ENCODE assay signal across 8 cellular contexts in the genomic region with DNA sequence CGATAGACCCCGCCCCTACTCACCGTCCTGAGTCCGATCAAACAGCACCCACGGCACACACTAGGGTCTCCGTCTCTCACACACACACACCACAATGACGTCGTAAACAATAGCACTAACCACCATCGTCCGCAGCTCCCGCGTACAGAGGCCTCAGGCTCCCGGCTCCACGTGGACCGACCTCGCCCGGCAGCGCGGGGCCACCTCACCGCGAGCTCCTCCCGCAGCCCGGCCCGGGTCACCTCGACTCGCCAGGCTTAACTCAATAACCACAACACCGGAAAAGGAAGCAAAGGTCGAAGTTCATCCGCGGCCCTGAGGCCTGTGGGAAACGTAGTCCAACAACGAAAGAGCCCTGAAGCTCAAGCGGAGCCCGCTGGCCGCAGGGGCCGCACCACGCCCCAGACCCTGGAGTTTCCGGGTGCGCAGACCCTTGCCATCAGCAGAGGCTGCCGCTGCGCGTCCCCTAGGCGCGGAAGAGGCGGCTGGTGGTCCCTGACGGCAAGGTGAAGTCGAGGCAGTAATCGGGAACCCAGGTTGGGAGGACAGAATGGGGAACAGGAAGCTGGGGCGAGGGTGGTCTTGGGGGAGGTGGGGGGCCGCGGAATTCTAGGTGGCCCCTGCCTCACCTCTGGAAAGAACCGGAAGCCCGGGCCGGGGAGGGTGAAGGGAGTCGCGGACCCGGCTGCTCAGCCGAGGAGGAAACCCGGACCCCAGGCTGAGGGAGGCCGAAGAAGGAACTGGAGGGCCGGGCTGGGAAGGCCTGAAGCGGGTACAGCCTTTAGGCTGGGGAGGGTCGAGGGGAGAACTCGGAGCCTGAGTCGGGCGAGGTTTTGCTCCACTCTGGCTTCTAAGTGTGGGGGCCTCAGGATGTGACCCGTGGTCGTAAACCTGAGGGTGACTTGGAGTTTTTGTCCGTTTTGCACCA. TPM values are rescaled to one million over a fixed set of nuclear protein-coding genes. Genes with fewer than 3 reads are reported as not detected.
DNase-seq lines count a peak whose midpoint lies in the region; ATAC-seq and TF ChIP-seq lines count a peak whose summit lies in the region.

A gene (minus strand): TSS at position 273 of the 928 bp plus-strand sequence. CDS start 946 bp downstream, outside the sequence.

- 0 out of 2 replicates have a peak within 1 kb of the TSS, but pooled peaks have one; percentile 51 for H3K27ac ChIP-seq in SK-N-MC
- peak within 1 kb of the TSS; percentile 84 to 87 for H3K27ac ChIP-seq in testis

- ATAC-seq in HG02571 (IDR thresholded peaks at IDR 0.05; ENCODE audit: unreplicated experiment) (peak; percentile 86), omental fat pad (ENCODE audit: low FRiP score) (peak; percentile 97)

- TF ChIP-seq CTCF in GM06990 (IDR thresholded peaks at IDR 0.05; ENCODE audit: insufficient read depth, low read length, poor library complexity, severe bottlenecking) (no peak), omental fat pad (IDR thresholded peaks at IDR 0.05) (no peak), testis (IDR thresholded peaks at IDR 0.05) (no peak)

- 0% methylated on average over 14 to 67 of the region's 69 CpGs for WGBS in testis, 2 donors

- peak; percentile 90 for DNase-seq in GM06990 (ENCODE audit: extremely low read depth, insufficient read length)
- DNase-seq in NCI-H1048 (lab: John Stamatoyannopoulos, UW) = peak; percentile 38
- no peak for DNase-seq in SK-N-MC (ENCODE audit: low read depth, low spot score)
- DNase-seq in activated naive CD4-positive, alpha-beta T cell treated with anti-CD3 and anti-CD28 coated beads, Interleukin-2, amount 50 U/mL, for 16 hours = peak; percentile 77
- peak; percentile 74 for DNase-seq in glomerular visceral epithelial cell (ENCODE audit: extremely low spot score)
- peak; percentile 80 for DNase-seq in omental fat pad (ENCODE audit: low spot score)
- peak; percentile 96 for DNase-seq in testis

- peak within 1 kb of the TSS; percentile 85 for H3K9ac ChIP-seq in SK-N-MC (ENCODE audit: insufficient read length)

- no peaks in the 10 kb centered on the region for H3K27me3 ChIP-seq in GM06990 (replicated peaks; ENCODE audit: control insufficient read depth, insufficient read depth, low read length)
- H3K27me3 ChIP-seq in testis = no peaks in the 10 kb centered on the region

- intact Hi-C loops in testis (cut with DNase I; ENCODE audit: low total_unique reads) = no loop called here

- peaks cover 7% of the 10 kb centered on the region for H3K36me3 ChIP-seq in GM06990 (ENCODE audit: control insufficient read depth, insufficient read depth, low read length)
- H3K36me3 ChIP-seq in SK-N-MC (ENCODE audit: insufficient read depth, low read length) = peaks cover 52% of the 10 kb centered on the region
- no peaks in the 10 kb centered on the region for H3K36me3 ChIP-seq in testis (ENCODE audit: low read depth, missing control alignments)

- H3K9me3 ChIP-seq in SK-N-MC (ENCODE audit: low read depth, low read length) (no peaks in the 10 kb centered on the region), testis (no peaks in the 10 kb centered on the region)

- TF ChIP-seq POLR2A in testis (IDR thresholded peaks at IDR 0.05) = no peak

- H3K4me3 ChIP-seq in GM06990 (replicated peaks; ENCODE audit: low read depth, low read length) (peak within 1 kb of the TSS; percentile 72), SK-N-MC (peak within 1 kb of the TSS; percentile 93), testis (peak within 1 kb of the TSS; percentile 88 to 96)

- H3K4me1 ChIP-seq in testis = peaks cover 8% of the 10 kb centered on the region

RNA-seq across cellular contexts. Expression of the gene that starts here (rescaled TPM):
- total RNA-seq in omental fat pad = 10 to 100 TPM in 2 of 4 donors, 1 to 10 TPM in 2; 9.8 to 17.1 (median 11.9) TPM
- 10 to 100 TPM; 20.3 to 20.5 TPM for total RNA-seq in testis
- polyA plus RNA-seq in testis (ENCODE audit: insufficient read depth, low read depth, low replicate concordance) = 18.8 TPM
